In genomic region chr12:92369643-92370042, GRCh38 we compare ENCODE assay signal across 18 cellular contexts.
DNase-seq lines count a peak whose midpoint lies in the region; ATAC-seq and TF ChIP-seq lines count a peak whose summit lies in the region.
"Had no signal": no experiment of that assay in that cellular context is flagged by ENCODE, and none has a peak within 500 bp of the region (broad histone marks: within the 10 kb centered on the region; RNA-seq: fewer than 3 reads in every experiment).

No MANE protein-coding gene starts in this region.

- no peak overlapping the region for H2AFZ ChIP-seq in PC-3 (ENCODE audit: low read length)

- no TSS peak for BruUV-seq in MCF 10A (replicated peaks; lab: Mats Ljungman, UMichigan)
- BruUV-seq in PC-3 (replicated peaks; lab: Mats Ljungman, UMichigan) = no TSS peak

- no peaks in the 10 kb centered on the region for H3F3A ChIP-seq in PC-3 (ENCODE audit: low read length, unreplicated experiment)

- no peaks in the 10 kb centered on the region for H3K36me3 ChIP-seq in breast epithelium
- no peaks in the 10 kb centered on the region for H3K36me3 ChIP-seq in PC-3 (ENCODE audit: low read depth, low read length)
- H3K36me3 ChIP-seq: pancreas had no signal

- no peak overlapping the region for H3K4me3 ChIP-seq in breast epithelium
- peak overlapping the region; percentile 4; the same call in 1 of the 2 replicates for H3K4me3 ChIP-seq in PC-3 (ENCODE audit: low read length)
- H3K4me3 ChIP-seq in epithelial cell of proximal tubule (ENCODE audit: low read depth, low read length) = no peak overlapping the region
- H3K4me3 ChIP-seq: pancreas, smooth muscle cell had no signal

- no peaks in the 10 kb centered on the region for H3K9me3 Mint-ChIP-seq in MCF 10A (ENCODE audit: unreplicated experiment)
- H3K9me3 Mint-ChIP-seq: WTC11 had no signal

- H3K9me2 ChIP-seq in PC-3 (replicated peaks; ENCODE audit: low read length) = no peaks in the 10 kb centered on the region

- H3K4me3 Mint-ChIP-seq in MCF 10A (ENCODE audit: unreplicated experiment) = no peak overlapping the region
- H3K4me3 Mint-ChIP-seq: stimulated activated naive B cell treated with anti-CD40 and anti-IgM and Interleukin-4, amounts not matched to agents 10 μg/mL and 1 μg/mL and 100 μg/mL, for 72 hours; type B pancreatic cell; WTC11 had no signal

- H3K4me2 ChIP-seq in PC-3 (ENCODE audit: low read length) = peak overlapping the region; percentile 63
- H3K4me2 ChIP-seq: smooth muscle cell had no signal

- H3K79me2 ChIP-seq in PC-3 (ENCODE audit: low read length) = no peaks in the 10 kb centered on the region

- CTCF ChIA-PET in MCF 10A (lab: Yijun Ruan, JAX) (interaction anchor here (0.6 kb wide), 1 partner anchor 431 kb away, joined by 3 read pairs; no protein-coding TSS in a partner anchor), PC-3 (lab: Charles Lee) (interaction anchor here (0.6 kb wide), 1 partner anchor 161 kb away, joined by 3 read pairs; no protein-coding TSS in a partner anchor)

- H3K4me1 ChIP-seq in breast epithelium (no peaks in the 10 kb centered on the region), PC-3 (ENCODE audit: insufficient read depth, low read length) (peaks cover 28% of the 10 kb centered on the region)

- peaks cover 18% of the 10 kb centered on the region for H3K4me1 Mint-ChIP-seq in MCF 10A (ENCODE audit: insufficient read depth, unreplicated experiment)

- TF ChIP-seq CTCF in MCF 10A (IDR thresholded peaks at IDR 0.05; ENCODE audit: unreplicated experiment) (no peak), breast epithelium (IDR thresholded peaks at IDR 0.05) (no peak), PC-3 (conservative IDR thresholded peaks at IDR 0.05; ENCODE audit: low read depth, low read length) (no peak), epithelial cell of proximal tubule (conservative IDR thresholded peaks at IDR 0.05; ENCODE audit: low read depth, low read length) (no peak)

- POLR2A ChIA-PET in MCF 10A (lab: Yijun Ruan, JAX) = interaction anchor here (0.5 to 1.5 kb wide), 11 partner anchors 9 to 1731 kb away, joined by 3 to 5 read pairs (median 3); partner anchors contain the start of gene BTG1
- POLR2A ChIA-PET in PC-3 (lab: Charles Lee; ENCODE audit: unreplicated experiment) = no interaction called here

- ATAC-seq in PC-3 (peak; percentile 94), sciatic nerve (peak; percentile 67), GM19452 (IDR thresholded peaks at IDR 0.05; ENCODE audit: unreplicated experiment) (no peak)
- ATAC-seq: pancreas, WTC11 had no signal

- DNase-seq in MCF 10A (ENCODE audit: unreplicated experiment) (peak; percentile 79), breast epithelium (ENCODE audit: low spot score in 2 of 2) (no peak), PC-3 (peak; percentile 95), epithelial cell of proximal tubule (ENCODE audit: low read depth) (peak; percentile 29), sciatic nerve (ENCODE audit: low spot score) (no peak), RKO (ENCODE audit: low spot score) (no peak), HuH-7 (ENCODE audit: low spot score) (no peak)
- DNase-seq: GF-D8; Karpas-422; left cardiac atrium; NCI-H1694; pancreas; stimulated activated naive B cell treated with anti-CD40 and anti-IgM and Interleukin-4, amounts not matched to agents 10 μg/mL and 1 μg/mL and 100 μg/mL, for 72 hours had no signal

- H3K27me3 Mint-ChIP-seq in MCF 10A (ENCODE audit: insufficient read depth, unreplicated experiment) = no peaks in the 10 kb centered on the region
- H3K27me3 Mint-ChIP-seq: stimulated activated naive B cell treated with anti-CD40 and anti-IgM and Interleukin-4, amounts not matched to agents 10 μg/mL and 1 μg/mL and 100 μg/mL, for 72 hours; type B pancreatic cell had no signal

- H3K27me3 ChIP-seq in breast epithelium = no peaks in the 10 kb centered on the region
- H3K27me3 ChIP-seq in PC-3 (ENCODE audit: low read length) = no peaks in the 10 kb centered on the region
- H3K27me3 ChIP-seq: pancreas had no signal

- no peaks in the 10 kb centered on the region for H3K36me3 Mint-ChIP-seq in MCF 10A (ENCODE audit: insufficient read depth, unreplicated experiment)
- H3K36me3 Mint-ChIP-seq: type B pancreatic cell, WTC11 had no signal

- no peaks in the 10 kb centered on the region for H3K9me3 ChIP-seq in breast epithelium
- H3K9me3 ChIP-seq in PC-3 (ENCODE audit: low read length) = no peaks in the 10 kb centered on the region
- H3K9me3 ChIP-seq: pancreas had no signal

- H3K27ac Mint-ChIP-seq in MCF 10A (ENCODE audit: low read depth, unreplicated experiment) = peak overlapping the region; percentile 2
- H3K27ac Mint-ChIP-seq: stimulated activated naive B cell treated with anti-CD40 and anti-IgM and Interleukin-4, amounts not matched to agents 10 μg/mL and 1 μg/mL and 100 μg/mL, for 72 hours; type B pancreatic cell; WTC11 had no signal

- H3K27ac ChIP-seq in breast epithelium (no peak overlapping the region), PC-3 (ENCODE audit: low read length) (peak overlapping the region; percentile 85)
- H3K27ac ChIP-seq: 22Rv1, pancreas had no signal

- no peaks in the 10 kb centered on the region for H4K20me1 ChIP-seq in PC-3 (ENCODE audit: low read length)

- intact Hi-C loops in MCF 10A (cut with micrococcal nuclease) (no loop called here), breast epithelium (cut with DNase I; ENCODE audit: low total_unique reads) (no loop called here), PC-3 (cut with micrococcal nuclease) (no loop called here), sciatic nerve (cut with DNase I) (no loop called here)

- H3K9ac ChIP-seq in PC-3 (ENCODE audit: low read length) = peak overlapping the region; percentile 45; the same call in 1 of the 2 replicates

- TF ChIP-seq POLR2A in breast epithelium (IDR thresholded peaks at IDR 0.05) = no peak

Comparison
In these comparisons a context has a peak if more than half of its experiments do, and no peak if none do; other contexts are left out.
1. DNase-seq: peak in MCF 10A (single experiment), PC-3 (single experiment) and epithelial cell of proximal tubule (single experiment); none in breast epithelium (0 of 2), sciatic nerve (single experiment), RKO (single experiment) and HuH-7 (single experiment).